8 cellular contexts compared by ENCODE assay signal in genomic region chr5:146877178-146877681, GRCh38. TPM values are rescaled to one million over a fixed set of nuclear protein-coding genes. Genes with fewer than 3 reads are reported as not detected.
DNase-seq lines count a peak whose midpoint lies in the region; ATAC-seq and TF ChIP-seq lines count a peak whose summit lies in the region.

No MANE protein-coding gene starts in this region.

- TF ChIP-seq RAD21 in liver (IDR thresholded peaks at IDR 0.05): no peak

- no peak for TF ChIP-seq POLR2A in suprapubic skin (IDR thresholded peaks at IDR 0.05)

- no peak for TF ChIP-seq CTCF in liver (IDR thresholded peaks at IDR 0.05; ENCODE audit: low read depth, low read length, missing input control)
- TF ChIP-seq CTCF in suprapubic skin (IDR thresholded peaks at IDR 0.05): no peak

- H3K9me3 ChIP-seq in liver (ENCODE audit: control insufficient read depth in 4 of 4, low read length in 3 of 4) (no peaks in the 10 kb centered on the region), suprapubic skin (no peaks in the 10 kb centered on the region)

- ATAC-seq in activated naive CD4-positive, alpha-beta T cell treated with anti-CD3 and anti-CD28 coated beads, Interleukin-2, amount 50 U/mL, for 72 hours: no peak
- no peak for ATAC-seq in activated naive CD8-positive, alpha-beta T cell treated with anti-CD3 and anti-CD28 coated beads, Interleukin-2, amount 50 U/mL, for 24 hours
- ATAC-seq in GM19452 (IDR thresholded peaks at IDR 0.05; ENCODE audit: unreplicated experiment) (no peak), HG02763 (IDR thresholded peaks at IDR 0.05; ENCODE audit: unreplicated experiment) (no peak), GM18868 (IDR thresholded peaks at IDR 0.05; ENCODE audit: unreplicated experiment) (no peak)

- H3K4me3 ChIP-seq in liver (ENCODE audit: low read depth in 1 of 3, low read length in 3 of 3) (peak overlapping the region; percentile 20 to 50 (median 48)), suprapubic skin (peak overlapping the region; percentile 54)

- H3K36me3 ChIP-seq in liver (ENCODE audit: control insufficient read depth in 4 of 4, insufficient read depth in 3 of 4, low read depth in 1 of 4, low read length in 3 of 4) (no peaks in the 10 kb centered on the region), suprapubic skin (no peaks in the 10 kb centered on the region)

- peak overlapping the region; percentile 80 for H3K4me3 Mint-ChIP-seq in activated naive CD4-positive, alpha-beta T cell treated with anti-CD3 and anti-CD28 coated beads, Interleukin-2, amount 10 ng/mL, durations not matched to agents 7 days and 5 days
- peak overlapping the region; percentile 78 for H3K4me3 Mint-ChIP-seq in activated naive CD8-positive, alpha-beta T cell treated with anti-CD3 and anti-CD28 coated beads, Interleukin-2, amount 50 U/mL, for 24 hours

- CTCF ChIA-PET in activated naive CD4-positive, alpha-beta T cell treated with anti-CD3 and anti-CD28 coated beads, Interleukin-2, amount 10 ng/mL, durations not matched to agents 7 days and 5 days (lab: Charles Lee): interaction anchor here (1.1 kb wide), 1 partner anchor 13 kb away, joined by 3 read pairs; no protein-coding TSS in a partner anchor

- no peaks in the 10 kb centered on the region for H3K9me3 Mint-ChIP-seq in activated naive CD4-positive, alpha-beta T cell treated with anti-CD3 and anti-CD28 coated beads, Interleukin-2, amount 10 ng/mL, durations not matched to agents 7 days and 5 days
- no peaks in the 10 kb centered on the region for H3K9me3 Mint-ChIP-seq in activated naive CD4-positive, alpha-beta T cell treated with anti-CD3 and anti-CD28 coated beads, Interleukin-2, amount 50 U/mL, for 72 hours
- H3K9me3 Mint-ChIP-seq in activated naive CD8-positive, alpha-beta T cell treated with anti-CD3 and anti-CD28 coated beads, Interleukin-2, amount 50 U/mL, for 24 hours: no peaks in the 10 kb centered on the region

- H3K36me3 Mint-ChIP-seq in activated naive CD4-positive, alpha-beta T cell treated with anti-CD3 and anti-CD28 coated beads, Interleukin-2, amount 10 ng/mL, durations not matched to agents 7 days and 5 days: no peaks in the 10 kb centered on the region
- H3K36me3 Mint-ChIP-seq in activated naive CD4-positive, alpha-beta T cell treated with anti-CD3 and anti-CD28 coated beads, Interleukin-2, amount 50 U/mL, for 72 hours: no peaks in the 10 kb centered on the region
- H3K36me3 Mint-ChIP-seq in activated naive CD8-positive, alpha-beta T cell treated with anti-CD3 and anti-CD28 coated beads, Interleukin-2, amount 50 U/mL, for 24 hours (ENCODE audit: low read depth): no peaks in the 10 kb centered on the region

- WGBS in liver: 6% methylated on average over 14 of the region's 14 CpGs
- 13% methylated on average over 14 of the region's 14 CpGs for WGBS in suprapubic skin

- DNase-seq in activated naive CD4-positive, alpha-beta T cell treated with anti-CD3 and anti-CD28 coated beads, Interleukin-2, amount 10 ng/mL, durations not matched to agents 7 days and 5 days: no peak
- no peak for DNase-seq in activated naive CD4-positive, alpha-beta T cell treated with anti-CD3 and anti-CD28 coated beads, Interleukin-2, amount 50 U/mL, for 72 hours (ENCODE audit: low spot score in 2 of 2)
- DNase-seq in activated naive CD8-positive, alpha-beta T cell treated with anti-CD3 and anti-CD28 coated beads, Interleukin-2, amount 50 U/mL, for 24 hours: peak; percentile 3
- no peak for DNase-seq in suprapubic skin (ENCODE audit: low spot score in 2 of 2)

- no peak for TF ChIP-seq EP300 in suprapubic skin (IDR thresholded peaks at IDR 0.05)

- H3K27me3 Mint-ChIP-seq in activated naive CD4-positive, alpha-beta T cell treated with anti-CD3 and anti-CD28 coated beads, Interleukin-2, amount 10 ng/mL, durations not matched to agents 7 days and 5 days: peaks cover 42% of the 10 kb centered on the region
- H3K27me3 Mint-ChIP-seq in activated naive CD8-positive, alpha-beta T cell treated with anti-CD3 and anti-CD28 coated beads, Interleukin-2, amount 50 U/mL, for 24 hours: peaks cover 30% of the 10 kb centered on the region

- H3K27me3 ChIP-seq in liver (ENCODE audit: control insufficient read depth in 4 of 4, insufficient read depth in 4 of 4, low read length in 3 of 4) (no peaks in the 10 kb centered on the region), suprapubic skin (peaks cover 28% of the 10 kb centered on the region)

- H3K9ac ChIP-seq in liver (ENCODE audit: low read depth in 1 of 2, low read length in 2 of 2): peak overlapping the region in 1 of 2 donors; percentile 3

- H3K4me1 ChIP-seq in liver (ENCODE audit: control insufficient read depth in 4 of 4, insufficient read depth in 4 of 4, low read length in 3 of 4) (peaks cover 4 to 19% (median 17%) of the 10 kb centered on the region in 4 donors), suprapubic skin (peaks cover 20% of the 10 kb centered on the region)

- peak overlapping the region; percentile 5 for H3K27ac Mint-ChIP-seq in activated naive CD4-positive, alpha-beta T cell treated with anti-CD3 and anti-CD28 coated beads, Interleukin-2, amount 10 ng/mL, durations not matched to agents 7 days and 5 days
- H3K27ac Mint-ChIP-seq in activated naive CD4-positive, alpha-beta T cell treated with anti-CD3 and anti-CD28 coated beads, Interleukin-2, amount 50 U/mL, for 72 hours: no peak overlapping the region
- H3K27ac Mint-ChIP-seq in activated naive CD8-positive, alpha-beta T cell treated with anti-CD3 and anti-CD28 coated beads, Interleukin-2, amount 50 U/mL, for 24 hours: no peak overlapping the region

- no peak overlapping the region for H3K27ac ChIP-seq in liver (ENCODE audit: low read depth in 1 of 2, low read length in 2 of 2)
- no peak overlapping the region for H3K27ac ChIP-seq in suprapubic skin

- peaks cover 14% of the 10 kb centered on the region for H3K4me1 Mint-ChIP-seq in activated naive CD4-positive, alpha-beta T cell treated with anti-CD3 and anti-CD28 coated beads, Interleukin-2, amount 10 ng/mL, durations not matched to agents 7 days and 5 days
- peaks cover 14% of the 10 kb centered on the region for H3K4me1 Mint-ChIP-seq in activated naive CD8-positive, alpha-beta T cell treated with anti-CD3 and anti-CD28 coated beads, Interleukin-2, amount 50 U/mL, for 24 hours

TF ChIP-seq in liver, 16 proteins besides CTCF, POLR2A, EP300 and RAD21 (continues in another document):
- TF ChIP-seq MAX (IDR thresholded peaks at IDR 0.05) (no peak), GABPA (IDR thresholded peaks at IDR 0.05 in 1 of 2, conservative IDR thresholded peaks at IDR 0.05 in 1 of 2) (no peak), HNF4G (IDR thresholded peaks at IDR 0.05) (no peak), EGR1 (IDR thresholded peaks at IDR 0.05; ENCODE audit: low read depth in 2 of 2) (no peak), FOXA2 (IDR thresholded peaks at IDR 0.05) (no peak), ATF3 (IDR thresholded peaks at IDR 0.05) (no peak), ZBTB33 (IDR thresholded peaks at IDR 0.05) (no peak), SP1 (IDR thresholded peaks at IDR 0.05) (no peak), RXRA (IDR thresholded peaks at IDR 0.05) (no peak), FOXA1 (IDR thresholded peaks at IDR 0.05) (no peak), NR2F2 (IDR thresholded peaks at IDR 0.05) (no peak), HNF4A (conservative IDR thresholded peaks at IDR 0.05) (no peak), YY1 (IDR thresholded peaks at IDR 0.05) (no peak)

RNA-seq across cellular contexts. Expression of gene PPP2R2B, which starts 1.3 kb away (rescaled TPM):
- total RNA-seq in activated naive CD4-positive, alpha-beta T cell treated with anti-CD3 and anti-CD28 coated beads, Interleukin-2, amount 50 U/mL, for 72 hours: 1 to 10 TPM in 1 of 2 donors, under 1 TPM in 1; 0.46 to 1.8 TPM
- 1 to 10 TPM in 1 of 2 donors, under 1 TPM in 1; 0.50 to 6.3 TPM for total RNA-seq in liver
- under 1 TPM; 0.15 to 0.31 TPM for polyA plus RNA-seq in liver
- total RNA-seq in suprapubic skin: 1 to 10 TPM; 1.2 to 6.4 (median 3.8) TPM
